ENCODE assay signal across 1 cellular context in genomic region chr18:9952633-9953416, GRCh38.
TF ChIP-seq lines count a peak whose summit lies in the region.

No MANE protein-coding gene starts in this region.

TF ChIP-seq in K562, 482 proteins besides CTCF, POLR2A, EP300 and RAD21 (continued from another document and continues in another):
- TF ChIP-seq ZNF586 (CRISPR knock-in tag; conservative IDR thresholded peaks at IDR 0.05) (no peak), PREB (CRISPR knock-in tag; IDR thresholded peaks at IDR 0.05) (no peak), AFF1 (IDR thresholded peaks at IDR 0.05; ENCODE audit: low read depth in 1 of 2, partially characterized antibody in 2 of 2) (no peak), FOXK1 (CRISPR knock-in tag; IDR thresholded peaks at IDR 0.05; ENCODE audit: borderline replicate concordance) (no peak), FOXJ3 (CRISPR knock-in tag; IDR thresholded peaks at IDR 0.05) (no peak), KLF6 (CRISPR knock-in tag; IDR thresholded peaks at IDR 0.05; ENCODE audit: borderline replicate concordance) (no peak), ZFP30 (CRISPR knock-in tag; IDR thresholded peaks at IDR 0.05; ENCODE audit: borderline replicate concordance) (no peak), ZFX (CRISPR knock-in tag; IDR thresholded peaks at IDR 0.05) (no peak), YBX1 (IDR thresholded peaks at IDR 0.05) (no peak), ZNF518B (CRISPR knock-in tag; IDR thresholded peaks at IDR 0.05) (no peak), HBP1 (CRISPR knock-in tag; IDR thresholded peaks at IDR 0.05) (no peak), GABPB2 (CRISPR knock-in tag; conservative IDR thresholded peaks at IDR 0.05) (no peak), ZNF77 (CRISPR knock-in tag; IDR thresholded peaks at IDR 0.05) (no peak), ETV6 (IDR thresholded peaks at IDR 0.05; ENCODE audit: borderline replicate concordance in 1 of 2, low read depth in 2 of 2, low read length in 1 of 2) (peak in 1 of 2 experiments; percentile 38; a peak in 2 of 4 replicates), ETV6 (CRISPR knock-in tag; IDR thresholded peaks at IDR 0.05; ENCODE audit: borderline replicate concordance) (no peak), ZNF224 (CRISPR knock-in tag; IDR thresholded peaks at IDR 0.05) (no peak), ZNF3 (CRISPR knock-in tag; IDR thresholded peaks at IDR 0.05) (no peak), ZNF41 (CRISPR knock-in tag; conservative IDR thresholded peaks at IDR 0.05) (no peak), CREB3L1 (IDR thresholded peaks at IDR 0.05; ENCODE audit: borderline replicate concordance, low read depth) (peak; percentile 44), THRB (CRISPR knock-in tag; conservative IDR thresholded peaks at IDR 0.05) (no peak), MCM3 (IDR thresholded peaks at IDR 0.05) (no peak), TCFL5 (CRISPR knock-in tag; conservative IDR thresholded peaks at IDR 0.05) (no peak), E4F1 (CRISPR knock-in tag; IDR thresholded peaks at IDR 0.05; ENCODE audit: borderline replicate concordance) (no peak), ZBTB7A (IDR thresholded peaks at IDR 0.05; ENCODE audit: borderline replicate concordance, control insufficient read depth, low read depth, low read length) (no peak), ZNF76 (CRISPR knock-in tag; IDR thresholded peaks at IDR 0.05; ENCODE audit: borderline replicate concordance) (no peak), ZNF232 (CRISPR knock-in tag; IDR thresholded peaks at IDR 0.05) (no peak), HMG20A (CRISPR knock-in tag; conservative IDR thresholded peaks at IDR 0.05) (no peak)
